In genomic region chr6:134630468-134631180, GRCh38 we compare ENCODE assay signal across 11 cellular contexts.
A peak's percentile ranks its signal among the peaks of the same experiment; 100 is the strongest.
DNase-seq lines count a peak whose midpoint lies in the region; ATAC-seq and TF ChIP-seq lines count a peak whose summit lies in the region.
"Had no signal": no experiment of that assay in that cellular context is flagged by ENCODE, and none has a peak within 500 bp of the region (broad histone marks: within the 10 kb centered on the region; RNA-seq: fewer than 3 reads in every experiment).

No MANE protein-coding gene starts in this region.

- 19% methylated on average over 11 of the region's 11 CpGs for WGBS in right lobe of liver (ENCODE audit: insufficient coverage, low coverage, low lambda C conversion rate, missing lambda C conversion rate)

- no peaks in the 10 kb centered on the region for H3K36me3 ChIP-seq in BE2C
- no peaks in the 10 kb centered on the region for H3K36me3 ChIP-seq in right lobe of liver

- H3K36me3 Mint-ChIP-seq in activated CD8-positive, alpha-beta T cell treated with anti-CD3 and anti-CD28 coated beads, Interleukin-2, amount 10 ng/mL, durations not matched to agents 7 days and 5 days (ENCODE audit: low read depth), result peaks cover 3% of the 10 kb centered on the region
- H3K36me3 Mint-ChIP-seq: activated naive CD4-positive, alpha-beta T cell treated with anti-CD3 and anti-CD28 coated beads, Interleukin-2, amount 50 U/mL, for 24 hours had no signal

- ATAC-seq in right lobe of liver (peak; percentile 90 to 94 (median 92)), HG02884 (IDR thresholded peaks at IDR 0.05; ENCODE audit: unreplicated experiment) (no peak), HG03565 (IDR thresholded peaks at IDR 0.05; ENCODE audit: unreplicated experiment) (no peak)
- ATAC-seq in activated CD8-positive, alpha-beta T cell treated with anti-CD3 and anti-CD28 coated beads, Interleukin-2, amount 10 ng/mL, durations not matched to agents 7 days and 5 days, result no peak

- H3K27me3 Mint-ChIP-seq in activated CD8-positive, alpha-beta T cell treated with anti-CD3 and anti-CD28 coated beads, Interleukin-2, amount 10 ng/mL, durations not matched to agents 7 days and 5 days (ENCODE audit: low read depth), result peaks cover 17% of the 10 kb centered on the region
- H3K27me3 Mint-ChIP-seq: activated naive CD4-positive, alpha-beta T cell treated with anti-CD3 and anti-CD28 coated beads, Interleukin-2, amount 50 U/mL, for 24 hours had no signal

- DNase-seq in BE2C, result no peak
- peak; percentile 39 to 84 for DNase-seq in HL-60 (ENCODE audit: low read depth in 1 of 2, low spot score in 1 of 2)
- DNase-seq in right lobe of liver, result peak; percentile 34 to 80 (median 60)
- no peak for DNase-seq in activated CD8-positive, alpha-beta T cell treated with anti-CD3 and anti-CD28 coated beads, Interleukin-2, amount 10 ng/mL, durations not matched to agents 7 days and 5 days
- DNase-seq in NCI-H2227 treated with DMSO at 0.1 percent for 48 hours (lab: John Stamatoyannopoulos, UW), result no peak
- DNase-seq: effector CD4-positive, alpha-beta T cell; NCI-H1930 had no signal

- H3K9me3 Mint-ChIP-seq in activated CD8-positive, alpha-beta T cell treated with anti-CD3 and anti-CD28 coated beads, Interleukin-2, amount 10 ng/mL, durations not matched to agents 7 days and 5 days (ENCODE audit: insufficient read depth), result no peaks in the 10 kb centered on the region
- H3K9me3 Mint-ChIP-seq: activated naive CD4-positive, alpha-beta T cell treated with anti-CD3 and anti-CD28 coated beads, Interleukin-2, amount 50 U/mL, for 24 hours had no signal

- CTCF ChIA-PET in activated CD8-positive, alpha-beta T cell treated with anti-CD3 and anti-CD28 coated beads, Interleukin-2, amount 10 ng/mL, durations not matched to agents 7 days and 5 days (lab: Charles Lee), result interaction anchor here (1.8 kb wide), 1 partner anchor 11 kb away, joined by 6 read pairs; no protein-coding TSS in a partner anchor

- H3K9me3 ChIP-seq in BE2C (no peaks in the 10 kb centered on the region), right lobe of liver (no peaks in the 10 kb centered on the region)

- no peak for TF ChIP-seq CTCF in BE2C (IDR thresholded peaks at IDR 0.05; ENCODE audit: low read depth, low read length)
- TF ChIP-seq CTCF in HL-60 (IDR thresholded peaks at IDR 0.05; ENCODE audit: insufficient read depth, low read length), result no peak
- TF ChIP-seq CTCF in VCaP (conservative IDR thresholded peaks at IDR 0.05), result no peak
- TF ChIP-seq CTCF in right lobe of liver (IDR thresholded peaks at IDR 0.05), result no peak

- H3K4me3 ChIP-seq in BE2C (ENCODE audit: low read depth, low read length) (peak overlapping the region; percentile 31), HL-60 (replicated peaks; ENCODE audit: insufficient read depth, low read length) (no peak overlapping the region), right lobe of liver (peak overlapping the region; percentile 14 to 46 (median 36))

- intact Hi-C loops in right lobe of liver (cut with DNase I), result no loop called here

- H3K27ac Mint-ChIP-seq in activated CD8-positive, alpha-beta T cell treated with anti-CD3 and anti-CD28 coated beads, Interleukin-2, amount 10 ng/mL, durations not matched to agents 7 days and 5 days, result no peak overlapping the region
- H3K27ac Mint-ChIP-seq: activated naive CD4-positive, alpha-beta T cell treated with anti-CD3 and anti-CD28 coated beads, Interleukin-2, amount 50 U/mL, for 24 hours had no signal

- no peak for TF ChIP-seq POLR2A in right lobe of liver (IDR thresholded peaks at IDR 0.05)

- H3K27ac ChIP-seq in HL-60 (replicated peaks) (no peak overlapping the region), VCaP (peak overlapping the region; percentile 62), right lobe of liver (peak overlapping the region; percentile 49 to 87 (median 71))

- no peak overlapping the region for H3K4me3 Mint-ChIP-seq in activated CD8-positive, alpha-beta T cell treated with anti-CD3 and anti-CD28 coated beads, Interleukin-2, amount 10 ng/mL, durations not matched to agents 7 days and 5 days
- H3K4me3 Mint-ChIP-seq: activated naive CD4-positive, alpha-beta T cell treated with anti-CD3 and anti-CD28 coated beads, Interleukin-2, amount 50 U/mL, for 24 hours had no signal

- no peaks in the 10 kb centered on the region for H3K4me1 ChIP-seq in BE2C
- H3K4me1 ChIP-seq in right lobe of liver, result peaks cover 0 to 18% (median 2%) of the 10 kb centered on the region in 4 donors

- H3K4me1 Mint-ChIP-seq in activated CD8-positive, alpha-beta T cell treated with anti-CD3 and anti-CD28 coated beads, Interleukin-2, amount 10 ng/mL, durations not matched to agents 7 days and 5 days (ENCODE audit: low read depth), result peaks cover 14% of the 10 kb centered on the region

- POLR2A ChIA-PET in activated CD8-positive, alpha-beta T cell treated with anti-CD3 and anti-CD28 coated beads, Interleukin-2, amount 10 ng/mL, durations not matched to agents 7 days and 5 days (lab: Charles Lee), result no interaction called here

- H3K27me3 ChIP-seq in BE2C, result no peaks in the 10 kb centered on the region
- H3K27me3 ChIP-seq in HL-60 (ENCODE audit: insufficient read depth, poor library complexity, severe bottlenecking), result no peaks in the 10 kb centered on the region
- no peaks in the 10 kb centered on the region for H3K27me3 ChIP-seq in right lobe of liver

Comparison
In these comparisons a context has a peak if more than half of its experiments do, and no peak if none do; other contexts are left out.
1. DNase-seq: peak in HL-60 (2 of 2) and right lobe of liver (3 of 3); none in BE2C (single experiment), activated CD8-positive, alpha-beta T cell treated with anti-CD3 and anti-CD28 coated beads, Interleukin-2, amount 10 ng/mL, durations not matched to agents 7 days and 5 days (single experiment) and NCI-H2227 treated with DMSO at 0.1 percent for 48 hours (single experiment).
2. ATAC-seq: peak in right lobe of liver (4 of 4); none in HG02884 (single experiment), activated CD8-positive, alpha-beta T cell treated with anti-CD3 and anti-CD28 coated beads, Interleukin-2, amount 10 ng/mL, durations not matched to agents 7 days and 5 days (single experiment) and HG03565 (single experiment).